In the genomic region with DNA sequence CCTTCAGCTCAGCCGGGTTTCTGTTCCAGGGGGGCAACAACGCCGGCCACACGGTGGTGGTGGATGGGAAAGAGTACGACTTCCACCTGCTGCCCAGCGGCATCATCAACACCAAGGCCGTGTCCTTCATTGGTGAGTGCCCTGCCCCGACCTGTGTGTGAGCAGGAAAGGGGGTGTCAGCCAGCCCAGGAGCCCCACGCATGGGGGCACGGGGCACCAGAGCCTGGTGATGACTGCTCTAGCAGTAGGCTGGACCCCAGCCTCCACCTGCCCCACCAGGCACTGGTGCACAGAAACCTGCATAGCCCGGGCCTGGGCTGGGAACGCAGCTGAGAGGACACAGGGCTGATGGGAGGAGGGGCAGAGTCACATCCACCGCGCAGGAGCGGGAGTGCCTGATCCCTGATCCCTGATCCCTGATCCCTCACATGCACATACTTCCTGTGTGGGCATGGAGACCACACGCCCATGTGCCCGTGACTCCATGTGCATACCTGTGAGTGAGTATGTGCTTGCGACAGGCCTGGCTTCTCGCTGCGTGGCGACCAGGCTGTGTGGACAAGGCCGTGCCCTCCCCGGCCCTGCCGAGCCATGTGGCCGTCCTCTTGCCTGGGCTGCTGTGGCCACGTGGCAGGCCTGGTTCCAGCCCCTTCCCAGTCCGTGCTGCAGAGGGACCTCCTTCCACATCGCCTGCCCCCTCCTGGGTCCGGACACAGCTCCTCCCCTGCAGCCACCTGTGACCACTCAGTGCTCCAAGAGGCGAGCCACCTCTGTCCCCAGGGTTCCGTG, we compare ENCODE assay signal across 11 cellular contexts. TPM values are rescaled to one million over a fixed set of nuclear protein-coding genes. Genes with fewer than 3 reads are reported as not detected.
A peak's percentile ranks its signal among the peaks of the same experiment; 100 is the strongest.
DNase-seq lines count a peak whose midpoint lies in the region; ATAC-seq and TF ChIP-seq lines count a peak whose summit lies in the region.
"Had no signal": no experiment of that assay in that cellular context is flagged by ENCODE, and none has a peak within 500 bp of the region (broad histone marks: within the 10 kb centered on the region; RNA-seq: fewer than 3 reads in every experiment).

No MANE protein-coding gene starts in this region.

- no peaks in the 10 kb centered on the region for H3K27me3 Mint-ChIP-seq in activated naive CD8-positive, alpha-beta T cell treated with anti-CD3 and anti-CD28 coated beads for 36 hours
- H3K27me3 Mint-ChIP-seq: activated CD8-positive, alpha-beta memory T cell treated with anti-CD3 and anti-CD28 coated beads, Interleukin-2, amount 10 ng/mL, durations not matched to agents 7 days and 5 days had no signal

- H3K4me2 ChIP-seq in IMR-90 (ENCODE audit: low read depth, low read length) = no peak overlapping the region

- H3K56ac ChIP-seq in IMR-90 (ENCODE audit: extremely low read depth, insufficient read depth, low read length) = no peak overlapping the region; the same call in 1 of the 2 replicates

- no peaks in the 10 kb centered on the region for H4K20me1 ChIP-seq in IMR-90 (ENCODE audit: insufficient read depth, low read length)

- peak overlapping the region; percentile 84; the same call in 1 of the 2 replicates for H3K14ac ChIP-seq in IMR-90 (replicated peaks; ENCODE audit: low read depth, low read length)

- no peak overlapping the region; the same call in 1 of the 2 replicates for H3K27ac ChIP-seq in IMR-90 (ENCODE audit: insufficient read depth, low read length)
- peak overlapping the region in 56 of 59 donors; percentile 23 to 94 (median 78) for H3K27ac ChIP-seq in dorsolateral prefrontal cortex
- H3K27ac ChIP-seq in liver (ENCODE audit: low read depth in 1 of 2, low read length in 2 of 2) = peak overlapping the region; percentile 99 to 100
- peak overlapping the region; percentile 75 for H3K27ac ChIP-seq in subcutaneous abdominal adipose tissue (ENCODE audit: low read depth, low read length)

- H3K9me3 ChIP-seq in IMR-90 (ENCODE audit: control insufficient read depth, insufficient read depth, low read length) (no peaks in the 10 kb centered on the region), liver (ENCODE audit: control insufficient read depth in 4 of 4, low read length in 3 of 4) (no peaks in the 10 kb centered on the region), subcutaneous abdominal adipose tissue (ENCODE audit: control insufficient read depth in 5 of 5, low read length in 5 of 5) (no peaks in the 10 kb centered on the region)

- H3K79me1 ChIP-seq in IMR-90 (ENCODE audit: low read depth in 1 of 2, low read length in 2 of 2) = no peaks in the 10 kb centered on the region

- in situ Hi-C loops in IMR-90 (cut with MboI; ENCODE audit: low sequenced_read_pairs) = no loop called here

- H3K23ac ChIP-seq in IMR-90 (ENCODE audit: low read depth, low read length) = peak overlapping the region; percentile 43; the same call in 1 of the 2 replicates

- peaks cover 5% of the 10 kb centered on the region; the same call in 1 of the 2 replicates for H3K9me1 ChIP-seq in IMR-90 (ENCODE audit: insufficient read depth, low read length)

- peak overlapping the region; percentile 11 to 81; a peak in 3 of 4 replicates for H4K8ac ChIP-seq in IMR-90 (ENCODE audit: low read depth in 2 of 2, low read length in 2 of 2)

- H2BK120ac ChIP-seq in IMR-90 (ENCODE audit: low read depth, low read length) = peak overlapping the region; percentile 30

- peak overlapping the region; percentile 61 for H2BK5ac ChIP-seq in IMR-90 (ENCODE audit: low read depth, low read length, poor library complexity, severe bottlenecking)

- WGBS in IMR-90 (ENCODE audit: extremely low coverage in 2 of 2, insufficient read length in 1 of 2), 2 experiments = 89% methylated on average over 10 of the region's 31 CpGs; no CpG with 5 or more reads in 1 of the 2 experiments
- WGBS in liver = 44% methylated on average over 31 of the region's 31 CpGs

- no peak overlapping the region for H3K27ac Mint-ChIP-seq in activated naive CD8-positive, alpha-beta T cell treated with anti-CD3 and anti-CD28 coated beads for 36 hours
- H3K27ac Mint-ChIP-seq: activated CD8-positive, alpha-beta memory T cell treated with anti-CD3 and anti-CD28 coated beads, Interleukin-2, amount 10 ng/mL, durations not matched to agents 7 days and 5 days had no signal

- H3K9ac ChIP-seq in IMR-90 (ENCODE audit: low read depth, low read length) = 0 out of 2 replicates have a peak overlapping the region, but pooled peaks have one; percentile 17
- peak overlapping the region; percentile 85 to 86 for H3K9ac ChIP-seq in liver (ENCODE audit: low read depth in 1 of 2, low read length in 2 of 2)
- H3K9ac ChIP-seq in subcutaneous abdominal adipose tissue (ENCODE audit: low read length in 5 of 5) = peak overlapping the region in 2 of 5 donors; percentile 8 to 30

- POLR2A ChIA-PET in IMR-90 (lab: Charles Lee; ENCODE audit: unreplicated experiment) = no interaction called here

- peak overlapping the region; percentile 23; the same call in 1 of the 2 replicates for H3K4ac ChIP-seq in IMR-90 (ENCODE audit: low read depth, low read length)

- no peak overlapping the region for H3K4me3 Mint-ChIP-seq in activated naive CD8-positive, alpha-beta T cell treated with anti-CD3 and anti-CD28 coated beads for 36 hours
- H3K4me3 Mint-ChIP-seq: activated CD8-positive, alpha-beta memory T cell treated with anti-CD3 and anti-CD28 coated beads, Interleukin-2, amount 10 ng/mL, durations not matched to agents 7 days and 5 days had no signal

- CTCF ChIA-PET in IMR-90 (lab: Yijun Ruan, JAX) = no interaction called here

- intact Hi-C loops in IMR-90 (cut with micrococcal nuclease) = no loop called here
- intact Hi-C loops in dorsolateral prefrontal cortex (cut with DNase I) = no loop called here

- no peak for TF ChIP-seq RAD21 in IMR-90 (IDR thresholded peaks at IDR 0.05; ENCODE audit: low read length)
- TF ChIP-seq RAD21 in liver (IDR thresholded peaks at IDR 0.05) = no peak

- ATAC-seq in IMR-90 (ENCODE audit: low read depth) = no peak
- ATAC-seq in GM19455 (IDR thresholded peaks at IDR 0.05; ENCODE audit: unreplicated experiment) = no peak
- ATAC-seq: activated CD8-positive, alpha-beta memory T cell treated with anti-CD3 and anti-CD28 coated beads, Interleukin-2, amount 10 ng/mL, durations not matched to agents 7 days and 5 days had no signal

- no peak for TF ChIP-seq POLR2A in IMR-90 (IDR thresholded peaks at IDR 0.05; ENCODE audit: low read depth, low read length)

- no peaks in the 10 kb centered on the region for H3K4me1 Mint-ChIP-seq in activated naive CD8-positive, alpha-beta T cell treated with anti-CD3 and anti-CD28 coated beads for 36 hours
- H3K4me1 Mint-ChIP-seq: activated CD8-positive, alpha-beta memory T cell treated with anti-CD3 and anti-CD28 coated beads, Interleukin-2, amount 10 ng/mL, durations not matched to agents 7 days and 5 days had no signal

- peak overlapping the region; percentile 71; the same call in 1 of the 2 replicates for H4K5ac ChIP-seq in IMR-90 (ENCODE audit: low read depth, low read length)

- no peak for DNase-seq in IMR-90
- DNase-seq in dorsolateral prefrontal cortex = no peak
- DNase-seq in activated effector memory CD4-positive, alpha-beta T cell treated with anti-CD3 and anti-CD28 coated beads, Interleukin-2, amount 50 U/mL, for 16 hours = no peak
- no peak for DNase-seq in activated naive CD8-positive, alpha-beta T cell treated with anti-CD3 and anti-CD28 coated beads for 36 hours
- no peak for DNase-seq in NCI-H2196 treated with DMSO at 0.1 percent for 48 hours (lab: John Stamatoyannopoulos, UW; ENCODE audit: unreplicated experiment)
- DNase-seq: activated CD8-positive, alpha-beta memory T cell treated with anti-CD3 and anti-CD28 coated beads, Interleukin-2, amount 10 ng/mL, durations not matched to agents 7 days and 5 days; activated naive CD4-positive, alpha-beta T cell treated with Interleukin-2 at 50 U/mL for 16 hours; NCI-H226 had no signal

- no peaks in the 10 kb centered on the region for H3K9me3 Mint-ChIP-seq in activated naive CD8-positive, alpha-beta T cell treated with anti-CD3 and anti-CD28 coated beads for 36 hours

- no peak overlapping the region for H2BK20ac ChIP-seq in IMR-90 (ENCODE audit: low read depth, low read length)

- dilution Hi-C loops in IMR-90 (cut with HindIII; ENCODE audit: low sequenced_read_pairs, unreplicated experiment) = no loop called here

- H3K4me3 ChIP-seq in IMR-90 (ENCODE audit: insufficient read depth, low read depth, low read length) (no peak overlapping the region), dorsolateral prefrontal cortex (no peak overlapping the region), liver (ENCODE audit: low read depth in 1 of 3, low read length in 3 of 3) (no peak overlapping the region), subcutaneous abdominal adipose tissue (ENCODE audit: low read depth in 1 of 5, low read length in 5 of 5) (no peak overlapping the region)

- H3K36me3 ChIP-seq in IMR-90 (ENCODE audit: control insufficient read depth, insufficient read depth, low read length) = peaks cover 3% of the 10 kb centered on the region
- peaks cover 0 to 9% (median 6%) of the 10 kb centered on the region in 4 donors for H3K36me3 ChIP-seq in liver (ENCODE audit: control insufficient read depth in 4 of 4, insufficient read depth in 3 of 4, low read depth in 1 of 4, low read length in 3 of 4)
- H3K36me3 ChIP-seq in subcutaneous abdominal adipose tissue (ENCODE audit: control insufficient read depth in 5 of 5, insufficient read depth in 5 of 5, low read length in 5 of 5) = peaks cover 0 to 8% (median 6%) of the 10 kb centered on the region in 5 donors

- peaks cover 15% of the 10 kb centered on the region for H3K4me1 ChIP-seq in IMR-90 (ENCODE audit: control insufficient read depth, insufficient read depth, low read length)
- peaks cover 19 to 65% (median 54%) of the 10 kb centered on the region in 4 donors for H3K4me1 ChIP-seq in liver (ENCODE audit: control insufficient read depth in 4 of 4, insufficient read depth in 4 of 4, low read length in 3 of 4)
- peaks cover 4 to 57% (median 27%) of the 10 kb centered on the region in 5 donors for H3K4me1 ChIP-seq in subcutaneous abdominal adipose tissue (ENCODE audit: control insufficient read depth in 5 of 5, insufficient read depth in 5 of 5, low read length in 5 of 5)

- peak overlapping the region; percentile 96; the same call in 1 of the 2 replicates for H4K91ac ChIP-seq in IMR-90 (ENCODE audit: insufficient read depth, low read depth, low read length)

- H3K36me3 Mint-ChIP-seq in activated naive CD8-positive, alpha-beta T cell treated with anti-CD3 and anti-CD28 coated beads for 36 hours = no peaks in the 10 kb centered on the region
- H3K36me3 Mint-ChIP-seq: activated CD8-positive, alpha-beta memory T cell treated with anti-CD3 and anti-CD28 coated beads, Interleukin-2, amount 10 ng/mL, durations not matched to agents 7 days and 5 days had no signal

- H3K27me3 ChIP-seq in IMR-90 (ENCODE audit: control insufficient read depth, insufficient read depth, low read length) (no peaks in the 10 kb centered on the region), dorsolateral prefrontal cortex (no peaks in the 10 kb centered on the region), liver (ENCODE audit: control insufficient read depth in 4 of 4, insufficient read depth in 4 of 4, low read length in 3 of 4) (no peaks in the 10 kb centered on the region), subcutaneous abdominal adipose tissue (ENCODE audit: control insufficient read depth in 5 of 5, insufficient read depth in 4 of 5, low read length in 5 of 5) (no peaks in the 10 kb centered on the region)

- H2BK15ac ChIP-seq in IMR-90 (ENCODE audit: low read depth, low read length) = peak overlapping the region; percentile 36; the same call in 2 of the 3 replicates

- H2AFZ ChIP-seq in IMR-90 (replicated peaks; ENCODE audit: low read length, poor library complexity) = peak overlapping the region; percentile 69

- H2AK9ac ChIP-seq in IMR-90 (replicated peaks; ENCODE audit: low read depth, low read length, poor library complexity) = peak overlapping the region; percentile 57

- no peak for TF ChIP-seq CTCF in IMR-90 (conservative IDR thresholded peaks at IDR 0.05; ENCODE audit: low read depth, low read length)
- no peak for TF ChIP-seq CTCF in dorsolateral prefrontal cortex (IDR thresholded peaks at IDR 0.05 in 54 of 56, conservative IDR thresholded peaks at IDR 0.05 in 2 of 56; ENCODE audit: low read depth in 1 of 56, partially characterized antibody in 56 of 56)
- TF ChIP-seq CTCF in liver (IDR thresholded peaks at IDR 0.05; ENCODE audit: low read depth, low read length, missing input control) = no peak

- peak overlapping the region; percentile 68 for H3K18ac ChIP-seq in IMR-90 (ENCODE audit: low read depth, low read length)

- peak overlapping the region; percentile 98 for H2AK5ac ChIP-seq in IMR-90 (ENCODE audit: low read depth, low read length)

- no TSS peak for BruUV-seq in IMR-90 (replicated peaks; lab: Mats Ljungman, UMichigan)

RNA-seq across cellular contexts. Expression of a gene that starts 11.2 kb away (rescaled TPM):
- 1.8 and 2.5 TPM in 2 replicates for total RNA-seq in IMR-90 (2012; rRNA removed)
- 3.9 and 5.2 TPM in 2 replicates for polyA plus RNA-seq in IMR-90 (2012; rRNA removed)
- polyA plus RNA-seq in IMR-90 (2012; cell fraction: cytosol; rRNA removed) = 5.9 and 6.5 TPM in 2 replicates
- polyA plus RNA-seq in IMR-90 (2012; cell fraction: nucleus; rRNA removed; ENCODE audit: low replicate concordance) = 28.6 and 32.1 TPM in 2 replicates
- total RNA-seq in dorsolateral prefrontal cortex = 10 to 100 TPM in 62 of 120 experiments, 1 to 10 TPM in 58; 4.2 to 28.9 (median 10.3) TPM
- 10 to 100 TPM in 1 of 2 donors, 1 to 10 TPM in 1; 1.8 to 13.3 TPM for total RNA-seq in liver
- polyA plus RNA-seq in liver = 10 to 100 TPM; 11.0 to 18.8 TPM
- total RNA-seq in activated naive CD8-positive, alpha-beta T cell treated with anti-CD3 and anti-CD28 coated beads for 36 hours = 1 to 10 TPM in 1 of 2 experiments, under 1 TPM in 1; 0.87 to 1.7 TPM

RNA-seq across cellular contexts. Expression of a gene that starts 17.8 kb away (rescaled TPM):
- total RNA-seq in IMR-90 (2012; rRNA removed) (132 and 166 TPM in 2 replicates), dorsolateral prefrontal cortex (10 to 100 TPM; 23.3 to 52.5 (median 36.1) TPM), liver (10 to 100 TPM; 67.4 to 90.4 TPM)
- polyA plus RNA-seq in IMR-90 (2012; rRNA removed) (184 and 248 TPM in 2 replicates), liver (100 to 1,000 TPM; 109 to 115 TPM)
- polyA plus RNA-seq in IMR-90 (2012; cell fraction: cytosol; rRNA removed) = 392 and 403 TPM in 2 replicates
- polyA plus RNA-seq in IMR-90 (2012; cell fraction: nucleus; rRNA removed; ENCODE audit: low replicate concordance) = 69.2 and 188 TPM in 2 replicates
- total RNA-seq in activated naive CD8-positive, alpha-beta T cell treated with anti-CD3 and anti-CD28 coated beads for 36 hours = 100 to 1,000 TPM; 137 to 147 TPM

RNA-seq across cellular contexts. Expression of a gene that starts 45.8 kb away (rescaled TPM):
- total RNA-seq in IMR-90 (2012; rRNA removed) = 16.8 and 20.0 TPM in 2 replicates
- polyA plus RNA-seq in IMR-90 (2012; rRNA removed) = 62.1 and 76.2 TPM in 2 replicates
- polyA plus RNA-seq in IMR-90 (2012; cell fraction: cytosol; rRNA removed) = 39.3 and 68.1 TPM in 2 replicates
- 179 and 366 TPM in 2 replicates for polyA plus RNA-seq in IMR-90 (2012; cell fraction: nucleus; rRNA removed; ENCODE audit: low replicate concordance)
- total RNA-seq in dorsolateral prefrontal cortex = 100 to 1,000 TPM in 97 of 120 experiments, 10 to 100 TPM in 23; 69.5 to 290 (median 127) TPM
- total RNA-seq in liver = 10 to 100 TPM; 13.1 to 35.8 TPM
- 10 to 100 TPM; 15.1 to 51.6 TPM for polyA plus RNA-seq in liver
- total RNA-seq in activated naive CD8-positive, alpha-beta T cell treated with anti-CD3 and anti-CD28 coated beads for 36 hours = 10 to 100 TPM; 67.8 TPM
